1 cellular context compared by ENCODE assay signal in the genomic region with DNA sequence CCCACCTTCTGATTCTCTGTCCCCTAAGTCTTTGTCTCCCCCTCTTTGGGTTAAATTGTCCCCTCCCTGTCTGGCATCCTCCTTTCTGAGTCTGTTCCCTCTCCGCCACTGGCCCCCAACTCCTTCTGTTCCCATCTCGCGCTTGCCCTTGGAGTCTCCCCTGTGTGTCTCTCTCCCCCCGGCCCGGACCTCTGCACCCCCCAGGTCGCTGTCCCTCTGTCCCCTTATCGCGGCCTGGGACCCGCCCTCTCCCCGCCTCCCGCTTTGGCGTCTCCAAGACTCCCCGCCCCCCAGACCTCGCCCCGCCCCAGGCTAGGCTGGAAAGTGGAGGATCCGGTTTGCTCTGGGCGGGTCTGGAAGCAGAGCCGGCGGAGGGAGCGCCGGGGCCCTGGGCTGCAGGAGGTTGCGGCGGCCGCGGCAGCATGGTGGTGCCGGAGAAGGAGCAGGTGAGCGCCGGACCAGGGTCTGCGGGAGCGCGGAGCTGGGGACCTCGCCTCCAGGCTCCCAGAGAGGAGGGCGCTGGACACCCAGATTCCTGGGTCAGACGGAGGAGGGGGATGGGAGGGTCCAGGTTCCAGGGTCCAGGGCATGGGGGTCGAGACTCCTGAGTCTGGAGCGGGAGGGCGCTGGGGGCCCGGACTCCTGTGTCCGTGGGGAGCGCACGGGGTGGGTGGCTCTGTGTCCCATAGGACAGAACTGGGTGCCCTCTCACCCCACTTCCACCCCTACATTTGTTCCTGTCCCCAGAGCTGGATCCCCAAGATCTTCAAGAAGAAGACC.
TF ChIP-seq lines count a peak whose summit lies in the region.

A gene (plus strand): TSS at position 348 of the 780 bp plus-strand sequence. CDS start 75 bp downstream, at position 423.

TF ChIP-seq in HepG2, 621 proteins besides CTCF, POLR2A, EP300 and RAD21 (continued from another document and continues in another):
- TF ChIP-seq ETV5 (CRISPR knock-in tag; IDR thresholded peaks at IDR 0.05; ENCODE audit: borderline replicate concordance) (peak; percentile 17; the same call in 1 of the 2 replicates), STAT5B (CRISPR knock-in tag; IDR thresholded peaks at IDR 0.05) (no peak), MED1 (CRISPR knock-in tag; IDR thresholded peaks at IDR 0.05) (peak; percentile 42), GZF1 (CRISPR knock-in tag; IDR thresholded peaks at IDR 0.05) (no peak), ZNF441 (CRISPR knock-in tag; IDR thresholded peaks at IDR 0.05; ENCODE audit: borderline replicate concordance) (no peak), TBP (CRISPR knock-in tag; IDR thresholded peaks at IDR 0.05) (no peak), ARNT2 (CRISPR knock-in tag; IDR thresholded peaks at IDR 0.05; ENCODE audit: low read depth) (peak; percentile 54; the same call in 1 of the 2 replicates), ZNF121 (CRISPR knock-in tag; IDR thresholded peaks at IDR 0.05) (no peak), PHF8 (CRISPR knock-in tag; IDR thresholded peaks at IDR 0.05) (peak; percentile 78), GABPA (IDR thresholded peaks at IDR 0.05; ENCODE audit: low read depth, low read length) (0 out of 2 replicates have a peak, but pooled peaks have one; percentile 21), GABPA (CRISPR knock-in tag; IDR thresholded peaks at IDR 0.05; ENCODE audit: low read depth) (no peak), ZSCAN25 (CRISPR knock-in tag; IDR thresholded peaks at IDR 0.05) (peak; percentile 70; the same call in 1 of the 2 replicates), KDM6A (CRISPR knock-in tag; IDR thresholded peaks at IDR 0.05; ENCODE audit: low read depth) (no peak), KDM5B (CRISPR knock-in tag; IDR thresholded peaks at IDR 0.05; ENCODE audit: borderline replicate concordance) (peak; percentile 31; the same call in 1 of the 2 replicates), TCF7L2 (IDR thresholded peaks at IDR 0.05; ENCODE audit: low read depth, low read length) (no peak), SP2 (CRISPR knock-in tag; IDR thresholded peaks at IDR 0.05) (0 out of 2 replicates have a peak, but pooled peaks have one; percentile 40), LCORL (IDR thresholded peaks at IDR 0.05) (no peak), LCORL (CRISPR knock-in tag; IDR thresholded peaks at IDR 0.05) (peak; percentile 31; the same call in 1 of the 2 replicates), ZNF33B (CRISPR knock-in tag; IDR thresholded peaks at IDR 0.05) (0 out of 2 replicates have a peak, but pooled peaks have one; percentile 65), GATAD2A (CRISPR knock-in tag; IDR thresholded peaks at IDR 0.05) (0 out of 2 replicates have a peak, but pooled peaks have one; percentile 10), KLF16 (CRISPR knock-in tag; IDR thresholded peaks at IDR 0.05) (0 out of 4 replicates have a peak, but pooled peaks of 1 of the 2 experiments have one; percentile 63), ZNF883 (CRISPR knock-in tag; IDR thresholded peaks at IDR 0.05; ENCODE audit: not compliant biosample characterization) (peak; percentile 29), ZNF781 (CRISPR knock-in tag; IDR thresholded peaks at IDR 0.05; ENCODE audit: borderline replicate concordance, not compliant biosample characterization) (no peak), SMC3 (IDR thresholded peaks at IDR 0.05; ENCODE audit: low read length) (no peak), HNF4A (CRISPR knock-in tag; IDR thresholded peaks at IDR 0.05) (peak; percentile 48), ZSCAN29 (CRISPR knock-in tag; conservative IDR thresholded peaks at IDR 0.05) (peak; percentile 78; the same call in 1 of the 2 replicates), THAP11 (CRISPR knock-in tag; IDR thresholded peaks at IDR 0.05) (peak; percentile 43; the same call in 1 of the 2 replicates), ZFX (CRISPR knock-in tag; IDR thresholded peaks at IDR 0.05; ENCODE audit: low read depth) (peak; percentile 60), GABPB1 (CRISPR knock-in tag; IDR thresholded peaks at IDR 0.05) (peak; percentile 71; the same call in 1 of the 2 replicates), MTF2 (CRISPR knock-in tag; IDR thresholded peaks at IDR 0.05; ENCODE audit: borderline replicate concordance) (0 out of 2 replicates have a peak, but pooled peaks have one; percentile 43), ZNF354B (CRISPR knock-in tag; IDR thresholded peaks at IDR 0.05) (no peak), ZMYM2 (CRISPR knock-in tag; IDR thresholded peaks at IDR 0.05) (0 out of 2 replicates have a peak, but pooled peaks have one; percentile 24), RBFOX2 (IDR thresholded peaks at IDR 0.05; ENCODE audit: low read depth, low read length) (peak; percentile 74), ZNF367 (CRISPR knock-in tag; IDR thresholded peaks at IDR 0.05; ENCODE audit: borderline replicate concordance) (no peak), ZNF790 (CRISPR knock-in tag; IDR thresholded peaks at IDR 0.05; ENCODE audit: borderline replicate concordance) (0 out of 2 replicates have a peak, but pooled peaks have one; percentile 46), ZNF292 (CRISPR knock-in tag; IDR thresholded peaks at IDR 0.05; ENCODE audit: borderline replicate concordance, low read depth) (peak; percentile 34; the same call in 1 of the 2 replicates), MTA1 (CRISPR knock-in tag; IDR thresholded peaks at IDR 0.05; ENCODE audit: borderline replicate concordance) (peak; percentile 45; the same call in 1 of the 2 replicates), MXI1 (IDR thresholded peaks at IDR 0.05; ENCODE audit: borderline replicate concordance, low read depth, low read length) (peak; percentile 46; the same call in 1 of the 3 replicates), HDAC1 (CRISPR knock-in tag; IDR thresholded peaks at IDR 0.05) (peak; percentile 69), ZNF562 (CRISPR knock-in tag; IDR thresholded peaks at IDR 0.05; ENCODE audit: borderline replicate concordance) (no peak), BCL6 (CRISPR knock-in tag; IDR thresholded peaks at IDR 0.05) (no peak), TAF1 (CRISPR knock-in tag; IDR thresholded peaks at IDR 0.05) (peak; percentile 68), RXRB (CRISPR knock-in tag; IDR thresholded peaks at IDR 0.05; ENCODE audit: borderline replicate concordance) (peak; percentile 37; the same call in 1 of the 2 replicates)
- TF ChIP-seq, protein P1, sequence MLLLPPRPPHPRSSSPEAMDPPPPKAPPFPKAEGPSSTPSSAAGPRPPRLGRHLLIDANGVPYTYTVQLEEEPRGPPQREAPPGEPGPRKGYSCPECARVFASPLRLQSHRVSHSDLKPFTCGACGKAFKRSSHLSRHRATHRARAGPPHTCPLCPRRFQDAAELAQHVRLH (CRISPR knock-in tag; IDR thresholded peaks at IDR 0.05; ENCODE audit: borderline replicate concordance, low read depth): no peak
- TF ChIP-seq, protein P2, sequence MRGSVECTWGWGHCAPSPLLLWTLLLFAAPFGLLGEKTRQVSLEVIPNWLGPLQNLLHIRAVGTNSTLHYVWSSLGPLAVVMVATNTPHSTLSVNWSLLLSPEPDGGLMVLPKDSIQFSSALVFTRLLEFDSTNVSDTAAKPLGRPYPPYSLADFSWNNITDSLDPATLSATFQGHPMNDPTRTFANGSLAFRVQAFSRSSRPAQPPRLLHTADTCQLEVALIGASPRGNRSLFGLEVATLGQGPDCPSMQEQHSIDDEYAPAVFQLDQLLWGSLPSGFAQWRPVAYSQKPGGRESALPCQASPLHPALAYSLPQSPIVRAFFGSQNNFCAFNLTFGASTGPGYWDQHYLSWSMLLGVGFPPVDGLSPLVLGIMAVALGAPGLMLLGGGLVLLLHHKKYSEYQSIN (CRISPR knock-in tag; IDR thresholded peaks at IDR 0.05; ENCODE audit: borderline replicate concordance): no peak
- TF ChIP-seq, protein P3, sequence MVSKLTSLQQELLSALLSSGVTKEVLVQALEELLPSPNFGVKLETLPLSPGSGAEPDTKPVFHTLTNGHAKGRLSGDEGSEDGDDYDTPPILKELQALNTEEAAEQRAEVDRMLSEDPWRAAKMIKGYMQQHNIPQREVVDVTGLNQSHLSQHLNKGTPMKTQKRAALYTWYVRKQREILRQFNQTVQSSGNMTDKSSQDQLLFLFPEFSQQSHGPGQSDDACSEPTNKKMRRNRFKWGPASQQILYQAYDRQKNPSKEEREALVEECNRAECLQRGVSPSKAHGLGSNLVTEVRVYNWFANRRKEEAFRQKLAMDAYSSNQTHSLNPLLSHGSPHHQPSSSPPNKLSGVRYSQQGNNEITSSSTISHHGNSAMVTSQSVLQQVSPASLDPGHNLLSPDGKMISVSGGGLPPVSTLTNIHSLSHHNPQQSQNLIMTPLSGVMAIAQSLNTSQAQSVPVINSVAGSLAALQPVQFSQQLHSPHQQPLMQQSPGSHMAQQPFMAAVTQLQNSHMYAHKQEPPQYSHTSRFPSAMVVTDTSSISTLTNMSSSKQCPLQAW (CRISPR knock-in tag; IDR thresholded peaks at IDR 0.05): peak; percentile 83
- TF ChIP-seq, protein P4, sequence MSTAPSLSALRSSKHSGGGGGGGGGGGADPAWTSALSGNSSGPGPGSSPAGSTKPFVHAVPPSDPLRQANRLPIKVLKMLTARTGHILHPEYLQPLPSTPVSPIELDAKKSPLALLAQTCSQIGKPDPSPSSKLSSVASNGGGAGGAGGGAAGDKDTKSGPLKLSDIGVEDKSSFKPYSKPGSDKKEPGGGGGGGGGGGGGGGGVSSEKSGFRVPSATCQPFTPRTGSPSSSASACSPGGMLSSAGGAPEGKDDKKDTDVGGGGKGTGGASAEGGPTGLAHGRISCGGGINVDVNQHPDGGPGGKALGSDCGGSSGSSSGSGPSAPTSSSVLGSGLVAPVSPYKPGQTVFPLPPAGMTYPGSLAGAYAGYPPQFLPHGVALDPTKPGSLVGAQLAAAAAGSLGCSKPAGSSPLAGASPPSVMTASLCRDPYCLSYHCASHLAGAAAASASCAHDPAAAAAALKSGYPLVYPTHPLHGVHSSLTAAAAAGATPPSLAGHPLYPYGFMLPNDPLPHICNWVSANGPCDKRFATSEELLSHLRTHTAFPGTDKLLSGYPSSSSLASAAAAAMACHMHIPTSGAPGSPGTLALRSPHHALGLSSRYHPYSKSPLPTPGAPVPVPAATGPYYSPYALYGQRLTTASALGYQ (CRISPR knock-in tag; IDR thresholded peaks at IDR 0.05): peak; percentile 41; the same call in 1 of the 2 replicates
- TF ChIP-seq, protein P5, sequence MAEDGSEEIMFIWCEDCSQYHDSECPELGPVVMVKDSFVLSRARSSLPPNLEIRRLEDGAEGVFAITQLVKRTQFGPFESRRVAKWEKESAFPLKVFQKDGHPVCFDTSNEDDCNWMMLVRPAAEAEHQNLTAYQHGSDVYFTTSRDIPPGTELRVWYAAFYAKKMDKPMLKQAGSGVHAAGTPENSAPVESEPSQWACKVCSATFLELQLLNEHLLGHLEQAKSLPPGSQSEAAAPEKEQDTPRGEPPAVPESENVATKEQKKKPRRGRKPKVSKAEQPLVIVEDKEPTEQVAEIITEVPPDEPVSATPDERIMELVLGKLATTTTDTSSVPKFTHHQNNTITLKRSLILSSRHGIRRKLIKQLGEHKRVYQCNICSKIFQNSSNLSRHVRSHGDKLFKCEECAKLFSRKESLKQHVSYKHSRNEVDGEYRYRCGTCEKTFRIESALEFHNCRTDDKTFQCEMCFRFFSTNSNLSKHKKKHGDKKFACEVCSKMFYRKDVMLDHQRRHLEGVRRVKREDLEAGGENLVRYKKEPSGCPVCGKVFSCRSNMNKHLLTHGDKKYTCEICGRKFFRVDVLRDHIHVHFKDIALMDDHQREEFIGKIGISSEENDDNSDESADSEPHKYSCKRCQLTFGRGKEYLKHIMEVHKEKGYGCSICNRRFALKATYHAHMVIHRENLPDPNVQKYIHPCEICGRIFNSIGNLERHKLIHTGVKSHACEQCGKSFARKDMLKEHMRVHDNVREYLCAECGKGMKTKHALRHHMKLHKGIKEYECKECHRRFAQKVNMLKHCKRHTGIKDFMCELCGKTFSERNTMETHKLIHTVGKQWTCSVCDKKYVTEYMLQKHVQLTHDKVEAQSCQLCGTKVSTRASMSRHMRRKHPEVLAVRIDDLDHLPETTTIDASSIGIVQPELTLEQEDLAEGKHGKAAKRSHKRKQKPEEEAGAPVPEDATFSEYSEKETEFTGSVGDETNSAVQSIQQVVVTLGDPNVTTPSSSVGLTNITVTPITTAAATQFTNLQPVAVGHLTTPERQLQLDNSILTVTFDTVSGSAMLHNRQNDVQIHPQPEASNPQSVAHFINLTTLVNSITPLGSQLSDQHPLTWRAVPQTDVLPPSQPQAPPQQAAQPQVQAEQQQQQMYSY (CRISPR knock-in tag; IDR thresholded peaks at IDR 0.05): 0 out of 2 replicates have a peak, but pooled peaks have one; percentile 33
- TF ChIP-seq, protein P6, sequence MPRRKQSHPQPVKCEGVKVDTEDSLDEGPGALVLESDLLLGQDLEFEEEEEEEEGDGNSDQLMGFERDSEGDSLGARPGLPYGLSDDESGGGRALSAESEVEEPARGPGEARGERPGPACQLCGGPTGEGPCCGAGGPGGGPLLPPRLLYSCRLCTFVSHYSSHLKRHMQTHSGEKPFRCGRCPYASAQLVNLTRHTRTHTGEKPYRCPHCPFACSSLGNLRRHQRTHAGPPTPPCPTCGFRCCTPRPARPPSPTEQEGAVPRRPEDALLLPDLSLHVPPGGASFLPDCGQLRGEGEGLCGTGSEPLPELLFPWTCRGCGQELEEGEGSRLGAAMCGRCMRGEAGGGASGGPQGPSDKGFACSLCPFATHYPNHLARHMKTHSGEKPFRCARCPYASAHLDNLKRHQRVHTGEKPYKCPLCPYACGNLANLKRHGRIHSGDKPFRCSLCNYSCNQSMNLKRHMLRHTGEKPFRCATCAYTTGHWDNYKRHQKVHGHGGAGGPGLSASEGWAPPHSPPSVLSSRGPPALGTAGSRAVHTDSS (CRISPR knock-in tag; conservative IDR thresholded peaks at IDR 0.05): no peak
- TF ChIP-seq, protein P7, sequence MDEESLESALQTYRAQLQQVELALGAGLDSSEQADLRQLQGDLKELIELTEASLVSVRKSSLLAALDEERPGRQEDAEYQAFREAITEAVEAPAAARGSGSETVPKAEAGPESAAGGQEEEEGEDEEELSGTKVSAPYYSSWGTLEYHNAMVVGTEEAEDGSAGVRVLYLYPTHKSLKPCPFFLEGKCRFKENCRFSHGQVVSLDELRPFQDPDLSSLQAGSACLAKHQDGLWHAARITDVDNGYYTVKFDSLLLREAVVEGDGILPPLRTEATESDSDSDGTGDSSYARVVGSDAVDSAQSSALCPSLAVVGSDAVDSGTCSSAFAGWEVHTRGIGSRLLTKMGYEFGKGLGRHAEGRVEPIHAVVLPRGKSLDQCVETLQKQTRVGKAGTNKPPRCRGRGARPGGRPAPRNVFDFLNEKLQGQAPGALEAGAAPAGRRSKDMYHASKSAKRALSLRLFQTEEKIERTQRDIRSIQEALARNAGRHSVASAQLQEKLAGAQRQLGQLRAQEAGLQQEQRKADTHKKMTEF (CRISPR knock-in tag; IDR thresholded peaks at IDR 0.05): peak; percentile 43; the same call in 1 of the 2 replicates
- TF ChIP-seq, protein P8, sequence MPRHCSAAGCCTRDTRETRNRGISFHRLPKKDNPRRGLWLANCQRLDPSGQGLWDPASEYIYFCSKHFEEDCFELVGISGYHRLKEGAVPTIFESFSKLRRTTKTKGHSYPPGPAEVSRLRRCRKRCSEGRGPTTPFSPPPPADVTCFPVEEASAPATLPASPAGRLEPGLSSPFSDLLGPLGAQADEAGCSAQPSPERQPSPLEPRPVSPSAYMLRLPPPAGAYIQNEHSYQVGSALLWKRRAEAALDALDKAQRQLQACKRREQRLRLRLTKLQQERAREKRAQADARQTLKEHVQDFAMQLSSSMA (CRISPR knock-in tag; IDR thresholded peaks at IDR 0.05): no peak
